In genomic region chr11:113265343-113265742, GRCh38 we compare ENCODE assay signal across 26 cellular contexts.
"Had no signal": no experiment of that assay in that cellular context is flagged by ENCODE, and none has a peak within 500 bp of the region (broad histone marks: within the 10 kb centered on the region; RNA-seq: fewer than 3 reads in every experiment).

No MANE protein-coding gene starts in this region.

- H3K27ac ChIP-seq: colonic mucosa, esophagus muscularis mucosa, foreskin keratinocyte, gastroesophageal sphincter, heart right ventricle, lower lobe of right lung, neural progenitor cell, parathyroid adenoma, prostate gland, right atrium auricular region, stomach, testis, tibial artery had no signal

- DNase-seq: colonic mucosa; effector memory CD4-positive, alpha-beta T cell; foreskin keratinocyte; heart right ventricle; hippocampal formation; left colon; left ventricle myocardium superior; lower lobe of right lung; mucosa of descending colon; naive thymus-derived CD4-positive, alpha-beta T cell; stimulated activated CD4-positive, alpha-beta T cell treated with anti-CD3 and anti-CD28 coated beads, Interleukin-12 subunit alpha, Interleukin-12 subunit beta, amount 100 ng/mL, for 4 hours; stimulated activated CD4-positive, alpha-beta T cell treated with anti-CD3 and anti-CD28 coated beads, Interleukin-1b, Interleukin-23, amount 100 ng/mL, for 48 hours; stimulated activated CD4-positive, alpha-beta T cell treated with anti-CD3 and anti-CD28 coated beads, Interleukin-4, amount 100 ng/mL, for 1 hour; stimulated activated CD8-positive, alpha-beta memory T cell treated with anti-CD3 and anti-CD28 coated beads, Interleukin-4, amount 100 ng/mL, for 48 hours; stimulated activated naive CD4-positive, alpha-beta T cell; stomach; testis; tibial artery had no signal

- FAIRE-seq: endothelial cell of umbilical vein, islet of Langerhans had no signal
